In the genomic region with DNA sequence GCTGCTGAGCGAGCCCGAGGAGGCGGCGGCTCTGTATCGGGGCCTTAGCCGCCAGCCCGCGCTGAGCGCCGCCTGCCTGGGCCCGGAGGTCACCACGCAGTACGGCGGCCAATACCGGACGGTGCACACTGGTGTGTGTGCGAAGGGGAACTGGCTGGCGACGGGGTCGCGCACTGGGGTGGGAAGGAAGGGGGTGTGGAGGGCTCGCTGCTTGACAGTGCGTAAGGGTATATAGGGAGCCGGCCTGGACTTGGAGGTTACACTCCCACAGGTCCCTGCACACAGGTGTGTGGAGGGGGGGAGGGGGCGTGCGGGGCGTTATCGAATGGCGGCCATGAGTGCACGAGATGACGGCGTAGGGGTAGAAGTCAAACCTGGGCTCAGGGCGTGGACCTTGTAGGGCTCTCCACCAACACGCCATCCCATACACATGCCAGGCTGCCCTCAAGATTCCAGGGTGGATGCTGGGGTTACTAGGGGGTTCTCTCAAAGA, we compare ENCODE assay signal across 8 cellular contexts. TPM values are rescaled to one million over a fixed set of nuclear protein-coding genes. Genes with fewer than 3 reads are reported as not detected.
DNase-seq lines count a peak whose midpoint lies in the region; ATAC-seq, FAIRE-seq and TF ChIP-seq lines count a peak whose summit lies in the region.

No MANE protein-coding gene starts in this region.

- dilution Hi-C loops in endothelial cell of umbilical vein (cut with MboI; ENCODE audit: extremely low pct_ligation_motif_present, low sequenced_read_pairs), result no loop called here

- H3K9me3 ChIP-seq in SK-N-MC (ENCODE audit: low read depth, low read length) (no peaks in the 10 kb centered on the region), endothelial cell of umbilical vein (replicated peaks; ENCODE audit: control insufficient read depth, insufficient read depth, low read length) (no peaks in the 10 kb centered on the region), neutrophil (no peaks in the 10 kb centered on the region)

- CTCF ChIA-PET in endothelial cell of umbilical vein (lab: Charles Lee), result interaction anchor here (2.2 kb wide), 1 partner anchor 135 kb away, joined by 11 read pairs; no protein-coding TSS in a partner anchor

- no peak for TF ChIP-seq POLR2A in endothelial cell of umbilical vein (IDR thresholded peaks at IDR 0.05; ENCODE audit: low read depth, low read length)

- peak; percentile 11 for ATAC-seq in HG02623 (IDR thresholded peaks at IDR 0.05; ENCODE audit: unreplicated experiment)

- no peak overlapping the region for H3K27ac ChIP-seq in SK-N-MC
- H3K27ac ChIP-seq in endothelial cell of umbilical vein (ENCODE audit: insufficient read depth, low read depth, low read length), result peak overlapping the region; percentile 40
- peak overlapping the region; percentile 93 for H3K27ac ChIP-seq in neutrophil

- H3K79me2 ChIP-seq in endothelial cell of umbilical vein (ENCODE audit: control insufficient read depth, insufficient read depth, low read length), result peaks cover 3% of the 10 kb centered on the region

- FAIRE-seq in endothelial cell of umbilical vein (lab: Jason Lieb, UNC), result no peak

- BruUV-seq in endothelial cell of umbilical vein (replicated peaks; lab: Mats Ljungman, UMichigan), result no TSS peak

- H3K9ac ChIP-seq in SK-N-MC (ENCODE audit: insufficient read length) (peak overlapping the region; percentile 69), endothelial cell of umbilical vein (replicated peaks; ENCODE audit: extremely low read depth, insufficient read depth, low read length) (peak overlapping the region; percentile 50)

- H3K4me3 ChIP-seq in GM12865 (ENCODE audit: low read depth, low read length), result peak overlapping the region; percentile 76
- peak overlapping the region; percentile 79 for H3K4me3 ChIP-seq in SK-N-MC
- H3K4me3 ChIP-seq in endothelial cell of umbilical vein (replicated peaks in 1 of 3; ENCODE audit: insufficient read depth in 1 of 3, low read depth in 1 of 3, low read length in 3 of 3), result peak overlapping the region; percentile 41 to 47 (median 44)
- H3K4me3 ChIP-seq in neutrophil (ENCODE audit: low read depth in 1 of 2, low read length in 1 of 2), result peak overlapping the region; percentile 87 to 94

- DNase-seq in GM12865 (ENCODE audit: low read depth) (no peak), SK-N-MC (ENCODE audit: low read depth, low spot score) (no peak), endothelial cell of umbilical vein (ENCODE audit: low read depth, low spot score) (no peak), cerebellar nuclear complex (lab: John Stamatoyannopoulos, UW) (no peak), GM03348 (ENCODE audit: low spot score) (no peak), NOMO-1 (lab: John Stamatoyannopoulos, UW; ENCODE audit: unreplicated experiment in 2 of 2) (no peak)

- H3K27me3 ChIP-seq in endothelial cell of umbilical vein (ENCODE audit: control insufficient read depth in 2 of 2, insufficient read depth in 2 of 2, low read length in 2 of 2) (no peaks in the 10 kb centered on the region), neutrophil (peaks cover 4% of the 10 kb centered on the region)

- TF ChIP-seq CTCF in GM12865 (IDR thresholded peaks at IDR 0.05; ENCODE audit: insufficient read depth, low read depth, low read length, missing control alignments) (no peak), endothelial cell of umbilical vein (IDR thresholded peaks at IDR 0.05; ENCODE audit: extremely low read depth in 1 of 2, insufficient read depth in 1 of 2, low read depth in 1 of 2, low read length in 2 of 2) (no peak), neutrophil (IDR thresholded peaks at IDR 0.05) (no peak)

- no peaks in the 10 kb centered on the region; the same call in 1 of the 2 replicates for H3K36me3 ChIP-seq in SK-N-MC (ENCODE audit: insufficient read depth, low read length)
- H3K36me3 ChIP-seq in endothelial cell of umbilical vein (ENCODE audit: control insufficient read depth in 2 of 2, extremely low read depth in 1 of 2, insufficient read depth in 2 of 2, low read length in 2 of 2), result peaks cover 0 to under 1% of the 10 kb centered on the region in 2 experiments
- H3K36me3 ChIP-seq in neutrophil, result peaks cover 40% of the 10 kb centered on the region

- H4K20me1 ChIP-seq in endothelial cell of umbilical vein (replicated peaks; ENCODE audit: control insufficient read depth, extremely low read depth, insufficient read depth, low read length), result no peaks in the 10 kb centered on the region

- peak overlapping the region; percentile 11 for H3K4me2 ChIP-seq in endothelial cell of umbilical vein (ENCODE audit: insufficient read depth, low read length)

- H2AFZ ChIP-seq in endothelial cell of umbilical vein (ENCODE audit: low read depth, low read length), result peak overlapping the region; percentile 52

- H3K9me1 ChIP-seq in endothelial cell of umbilical vein (replicated peaks; ENCODE audit: control insufficient read depth, extremely low read depth, insufficient read depth, low read length), result no peaks in the 10 kb centered on the region

- intact Hi-C loops in endothelial cell of umbilical vein (cut with micrococcal nuclease), result loop anchor here (1.0 kb wide), 1 partner anchor 15 kb away; a partner anchor contains a TSS

- H3K4me1 ChIP-seq in endothelial cell of umbilical vein (ENCODE audit: control insufficient read depth, extremely low read depth, insufficient read depth, low read length) (peaks cover 4% of the 10 kb centered on the region), neutrophil (ENCODE audit: control insufficient read depth in 1 of 2, insufficient read depth in 1 of 2, low read depth in 1 of 2, low read length in 1 of 2) (peaks cover 19 to 20% of the 10 kb centered on the region in 2 experiments)

- POLR2A ChIA-PET in endothelial cell of umbilical vein (lab: Charles Lee), result no interaction called here

TF ChIP-seq in endothelial cell of umbilical vein, 7 proteins besides CTCF, POLR2A, EP300 and RAD21 (continues in another document):
- TF ChIP-seq JUN (IDR thresholded peaks at IDR 0.05; ENCODE audit: borderline replicate concordance, insufficient read depth, insufficient read length, low read depth) (no peak), POLR2AphosphoS5 (IDR thresholded peaks at IDR 0.05; ENCODE audit: insufficient read depth, low read depth, low read length) (no peak), EZH2 (IDR thresholded peaks at IDR 0.05; ENCODE audit: borderline replicate concordance, low read depth, low read length, severe bottlenecking) (no peak), GATA2 (IDR thresholded peaks at IDR 0.05; ENCODE audit: insufficient read depth, insufficient read length, low read depth, low read length) (no peak), FOS (IDR thresholded peaks at IDR 0.05; ENCODE audit: borderline replicate concordance, insufficient read depth, low read length) (no peak)

RNA-seq across cellular contexts. Expression of a gene that starts 0.4 kb away (rescaled TPM):
- total RNA-seq in endothelial cell of umbilical vein, result 68.2 and 77.9 TPM in 2 replicates
- 74.3 and 74.8 TPM in 2 replicates for polyA plus RNA-seq in endothelial cell of umbilical vein
- 59.0 and 62.5 TPM in 2 replicates for polyA plus RNA-seq in endothelial cell of umbilical vein (2011; cell fraction: cytosol; rRNA removed)
- 103 and 123 TPM in 2 replicates for polyA plus RNA-seq in endothelial cell of umbilical vein (2011; cell fraction: nucleus; rRNA removed)
- 58.7 and 62.8 TPM in 2 replicates for polyA plus RNA-seq in endothelial cell of umbilical vein (2012)
- polyA minus RNA-seq in endothelial cell of umbilical vein, result 97.1 and 102 TPM in 2 replicates
- 160 TPM for polyA minus RNA-seq in endothelial cell of umbilical vein (2011; cell fraction: cytosol; rRNA and poly(A)+ RNA removed)
- 38.7 and 41.6 TPM in 2 replicates for polyA minus RNA-seq in endothelial cell of umbilical vein (2011; cell fraction: nucleus; rRNA and poly(A)+ RNA removed)

RNA-seq across cellular contexts. Expression of a gene that starts 14.7 kb away (rescaled TPM):
- 6.1 and 8.7 TPM in 2 replicates for total RNA-seq in endothelial cell of umbilical vein
- 15.3 and 17.5 TPM in 2 replicates for polyA plus RNA-seq in endothelial cell of umbilical vein
- 2.3 and 3.7 TPM in 2 replicates for polyA plus RNA-seq in endothelial cell of umbilical vein (2011; cell fraction: cytosol; rRNA removed)
- 88.4 and 130 TPM in 2 replicates for polyA plus RNA-seq in endothelial cell of umbilical vein (2011; cell fraction: nucleus; rRNA removed)
- 5.2 and 7.7 TPM in 2 replicates for polyA plus RNA-seq in endothelial cell of umbilical vein (2012)
- 3.9 and 8.2 TPM in 2 replicates for polyA minus RNA-seq in endothelial cell of umbilical vein
- 3.5 TPM for polyA minus RNA-seq in endothelial cell of umbilical vein (2011; cell fraction: cytosol; rRNA and poly(A)+ RNA removed)
- polyA minus RNA-seq in endothelial cell of umbilical vein (2011; cell fraction: nucleus; rRNA and poly(A)+ RNA removed), result 7.8 and 15.7 TPM in 2 replicates

RNA-seq across cellular contexts. Expression of a gene that starts 14.8 kb away (rescaled TPM):
- total RNA-seq in endothelial cell of umbilical vein, result 43.4 and 51.0 TPM in 2 replicates
- polyA plus RNA-seq in endothelial cell of umbilical vein, result 59.3 and 67.2 TPM in 2 replicates
- 33.3 and 36.7 TPM in 2 replicates for polyA plus RNA-seq in endothelial cell of umbilical vein (2011; cell fraction: cytosol; rRNA removed)
- polyA plus RNA-seq in endothelial cell of umbilical vein (2011; cell fraction: nucleus; rRNA removed), result 121 and 157 TPM in 2 replicates
- 21.4 and 22.2 TPM in 2 replicates for polyA plus RNA-seq in endothelial cell of umbilical vein (2012)
- polyA minus RNA-seq in endothelial cell of umbilical vein, result 58.4 and 66.9 TPM in 2 replicates
- polyA minus RNA-seq in endothelial cell of umbilical vein (2011; cell fraction: cytosol; rRNA and poly(A)+ RNA removed), result 39.3 TPM
- 44.3 and 55.8 TPM in 2 replicates for polyA minus RNA-seq in endothelial cell of umbilical vein (2011; cell fraction: nucleus; rRNA and poly(A)+ RNA removed)

RNA-seq across cellular contexts. Expression of a gene that starts 44.9 kb away (rescaled TPM):
- total RNA-seq in endothelial cell of umbilical vein, result 0.21 TPM in 1 of 2 replicates, not detected in the other
- 0.21 and 1.2 TPM in 2 replicates for polyA plus RNA-seq in endothelial cell of umbilical vein
- 0.38 TPM in 1 of 2 replicates, not detected in the other for polyA plus RNA-seq in endothelial cell of umbilical vein (2011; cell fraction: cytosol; rRNA removed)
- polyA plus RNA-seq in endothelial cell of umbilical vein (2011; cell fraction: nucleus; rRNA removed), result 2.6 and 4.0 TPM in 2 replicates
- polyA plus RNA-seq in endothelial cell of umbilical vein (2012), result 0.07 and 0.49 TPM in 2 replicates
- not detected in 2 replicates for polyA minus RNA-seq in endothelial cell of umbilical vein
- polyA minus RNA-seq in endothelial cell of umbilical vein (2011; cell fraction: cytosol; rRNA and poly(A)+ RNA removed), result 1.2 TPM
- polyA minus RNA-seq in endothelial cell of umbilical vein (2011; cell fraction: nucleus; rRNA and poly(A)+ RNA removed), result 0.53 and 7.4 TPM in 2 replicates

RNA-seq across cellular contexts. Expression of a gene that starts 49.2 kb away (rescaled TPM):
- 52.5 and 54.5 TPM in 2 replicates for total RNA-seq in endothelial cell of umbilical vein
- polyA plus RNA-seq in endothelial cell of umbilical vein, result 61.2 and 62.0 TPM in 2 replicates
- polyA plus RNA-seq in endothelial cell of umbilical vein (2011; cell fraction: cytosol; rRNA removed), result 39.3 and 44.5 TPM in 2 replicates
- 55.6 and 60.5 TPM in 2 replicates for polyA plus RNA-seq in endothelial cell of umbilical vein (2011; cell fraction: nucleus; rRNA removed)
- polyA plus RNA-seq in endothelial cell of umbilical vein (2012), result 28.8 and 32.8 TPM in 2 replicates
- 44.0 and 55.3 TPM in 2 replicates for polyA minus RNA-seq in endothelial cell of umbilical vein
- polyA minus RNA-seq in endothelial cell of umbilical vein (2011; cell fraction: cytosol; rRNA and poly(A)+ RNA removed), result 12.7 TPM
- polyA minus RNA-seq in endothelial cell of umbilical vein (2011; cell fraction: nucleus; rRNA and poly(A)+ RNA removed), result 26.7 and 32.8 TPM in 2 replicates
